Comparison of ENCODE assay signal across 7 cellular contexts in the genomic region with DNA sequence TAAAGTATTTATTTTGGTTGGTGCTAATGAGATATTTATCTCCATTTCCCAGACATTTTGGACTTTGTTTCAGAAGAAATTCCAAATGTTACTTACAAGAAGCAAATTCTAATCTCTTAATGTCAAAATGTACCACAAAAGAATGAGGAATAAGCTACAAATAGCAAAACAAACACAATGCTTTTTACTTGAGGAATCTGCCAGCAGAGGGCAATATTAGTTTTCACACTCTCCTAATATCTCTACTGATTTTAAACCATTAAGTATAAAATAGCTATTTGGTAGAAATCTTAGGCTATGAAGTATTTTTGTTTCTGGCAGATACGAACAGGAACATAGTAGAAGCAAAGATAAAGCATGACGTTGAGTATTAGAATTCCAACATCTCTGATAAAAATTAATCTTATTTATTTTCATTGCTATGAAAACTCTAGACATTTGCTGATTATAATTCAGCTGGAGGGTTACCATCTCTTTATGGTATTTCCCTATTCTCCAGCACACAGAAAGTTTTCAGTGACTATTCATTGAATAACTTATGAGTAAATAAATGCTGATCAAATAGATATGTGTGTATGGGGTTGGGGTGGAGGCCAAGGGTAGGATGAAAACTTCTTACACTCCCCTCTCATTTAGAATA. TPM values are rescaled to one million over a fixed set of nuclear protein-coding genes. Genes with fewer than 3 reads are reported as not detected.
DNase-seq lines count a peak whose midpoint lies in the region; TF ChIP-seq lines count a peak whose summit lies in the region.

No MANE protein-coding gene starts in this region.

- no peaks in the 10 kb centered on the region for H3K4me1 Mint-ChIP-seq in activated naive CD4-positive, alpha-beta T cell treated with anti-CD3 and anti-CD28 coated beads, Interleukin-2, amount 10 ng/mL, durations not matched to agents 7 days and 5 days

- TF ChIP-seq POLR2A in esophagus squamous epithelium (IDR thresholded peaks at IDR 0.05): no peak
- TF ChIP-seq POLR2A in prostate gland (IDR thresholded peaks at IDR 0.05): no peak

- peaks cover 10% of the 10 kb centered on the region for H3K27me3 Mint-ChIP-seq in activated naive CD4-positive, alpha-beta T cell treated with anti-CD3 and anti-CD28 coated beads, Interleukin-2, amount 10 ng/mL, durations not matched to agents 7 days and 5 days

- no peaks in the 10 kb centered on the region for H3K9me3 Mint-ChIP-seq in activated naive CD4-positive, alpha-beta T cell treated with anti-CD3 and anti-CD28 coated beads, Interleukin-2, amount 10 ng/mL, durations not matched to agents 7 days and 5 days

- no peaks in the 10 kb centered on the region for H3K36me3 Mint-ChIP-seq in activated naive CD4-positive, alpha-beta T cell treated with anti-CD3 and anti-CD28 coated beads, Interleukin-2, amount 10 ng/mL, durations not matched to agents 7 days and 5 days

- TF ChIP-seq CTCF in GM20000 (IDR thresholded peaks at IDR 0.05; ENCODE audit: extremely low read depth, missing control alignments) (peak; percentile 39), esophagus squamous epithelium (IDR thresholded peaks at IDR 0.05) (peak in 5 of 6 experiments; percentile 34 to 64 (median 51)), prostate gland (IDR thresholded peaks at IDR 0.05) (peak; percentile 23 to 62 (median 40))

- POLR2A ChIA-PET in HEK293T (lab: Yijun Ruan, JAX): no interaction called here

- H3K9me3 ChIP-seq in NT2/D1 (ENCODE audit: insufficient read depth, low read length) (no peaks in the 10 kb centered on the region), esophagus squamous epithelium (no peaks in the 10 kb centered on the region), prostate gland (no peaks in the 10 kb centered on the region)

- WGBS in esophagus squamous epithelium, 2 donors: 10 to 14% methylated on average over 2 of the region's 2 CpGs
- WGBS in prostate gland: 19% methylated on average over 2 of the region's 2 CpGs

- no peak overlapping the region for H3K9ac ChIP-seq in NT2/D1 (ENCODE audit: insufficient read length, low read depth)

- CTCF ChIA-PET in activated naive CD4-positive, alpha-beta T cell treated with anti-CD3 and anti-CD28 coated beads, Interleukin-2, amount 10 ng/mL, durations not matched to agents 7 days and 5 days (lab: Charles Lee): interaction anchor here (0.6 to 1.6 kb wide), 8 partner anchors 13 to 1981 kb away, joined by 3 to 4 read pairs (median 3); no protein-coding TSS in a partner anchor
- CTCF ChIA-PET in HEK293T (lab: Yijun Ruan, JAX): interaction anchor here (0.5 to 1.3 kb wide), 6 partner anchors 12 to 650 kb away, joined by 3 to 6 read pairs (median 4); a partner anchor contains a TSS

- DNase-seq in GM20000 (ENCODE audit: low spot score) (no peak), NT2/D1 (ENCODE audit: low read depth, low spot score) (peak; percentile 30), esophagus squamous epithelium (lab: John Stamatoyannopoulos, UW) (no peak), prostate gland (ENCODE audit: low spot score) (no peak), SK-N-DZ (ENCODE audit: low spot score) (no peak), HEK293T (ENCODE audit: extremely low spot score) (no peak)
- DNase-seq in activated naive CD4-positive, alpha-beta T cell treated with anti-CD3 and anti-CD28 coated beads, Interleukin-2, amount 10 ng/mL, durations not matched to agents 7 days and 5 days: no peak

- H3K27ac Mint-ChIP-seq in activated naive CD4-positive, alpha-beta T cell treated with anti-CD3 and anti-CD28 coated beads, Interleukin-2, amount 10 ng/mL, durations not matched to agents 7 days and 5 days: no peak overlapping the region

- intact Hi-C loops in esophagus squamous epithelium (cut with DNase I) (loop anchor here (10.0 kb wide), 2 partner anchors 134 to 494 kb away; no protein-coding TSS in a partner anchor), prostate gland (cut with DNase I) (loop anchor here (2.0 kb wide), 1 partner anchor 492 kb away; no protein-coding TSS in a partner anchor)

- H3K4me3 ChIP-seq in NT2/D1 (ENCODE audit: insufficient read length, low read depth): no peak overlapping the region
- H3K4me3 ChIP-seq in esophagus squamous epithelium: no peak overlapping the region
- no peak overlapping the region for H3K4me3 ChIP-seq in prostate gland

- H3K27me3 ChIP-seq in NT2/D1 (ENCODE audit: insufficient read depth, insufficient read length): no peaks in the 10 kb centered on the region
- no peaks in the 10 kb centered on the region for H3K27me3 ChIP-seq in esophagus squamous epithelium
- H3K27me3 ChIP-seq in prostate gland (replicated peaks; ENCODE audit: insufficient read depth): no peaks in the 10 kb centered on the region

- H3K4me1 ChIP-seq in NT2/D1 (ENCODE audit: insufficient read depth, insufficient read length) (no peaks in the 10 kb centered on the region), esophagus squamous epithelium (peaks cover 0 to 24% (median 4%) of the 10 kb centered on the region in 3 donors), prostate gland (replicated peaks) (no peaks in the 10 kb centered on the region)

- H3K36me3 ChIP-seq in NT2/D1 (ENCODE audit: insufficient read depth, insufficient read length, low read length): no peaks in the 10 kb centered on the region
- H3K36me3 ChIP-seq in esophagus squamous epithelium: no peaks in the 10 kb centered on the region
- no peaks in the 10 kb centered on the region for H3K36me3 ChIP-seq in prostate gland

- no peak overlapping the region for H3K4me3 Mint-ChIP-seq in activated naive CD4-positive, alpha-beta T cell treated with anti-CD3 and anti-CD28 coated beads, Interleukin-2, amount 10 ng/mL, durations not matched to agents 7 days and 5 days

- H3K27ac ChIP-seq in esophagus squamous epithelium (no peak overlapping the region), prostate gland (no peak overlapping the region)

TF ChIP-seq in HEK293T, 16 proteins besides CTCF, POLR2A, EP300 and RAD21:
- TF ChIP-seq ZNF384 (IDR thresholded peaks at IDR 0.05) (no peak), L3MBTL2 (conservative IDR thresholded peaks at IDR 0.05) (no peak), TARDBP (IDR thresholded peaks at IDR 0.05) (no peak), SUZ12 (IDR thresholded peaks at IDR 0.05) (no peak), LEF1 (IDR thresholded peaks at IDR 0.05; ENCODE audit: borderline replicate concordance) (no peak), FOXM1 (IDR thresholded peaks at IDR 0.05; ENCODE audit: borderline replicate concordance) (no peak), CTBP1 (IDR thresholded peaks at IDR 0.05; ENCODE audit: borderline replicate concordance) (no peak), ELF4 (IDR thresholded peaks at IDR 0.05) (no peak), BHLHE40 (IDR thresholded peaks at IDR 0.05; ENCODE audit: borderline replicate concordance) (no peak), ARNT (IDR thresholded peaks at IDR 0.05) (no peak), NFRKB (IDR thresholded peaks at IDR 0.05) (no peak), FOXK2 (IDR thresholded peaks at IDR 0.05) (no peak), SP1 (IDR thresholded peaks at IDR 0.05) (no peak), FOXA1 (IDR thresholded peaks at IDR 0.05) (no peak), HDGF (IDR thresholded peaks at IDR 0.05; ENCODE audit: borderline replicate concordance) (no peak)
- TF ChIP-seq, protein P1, sequence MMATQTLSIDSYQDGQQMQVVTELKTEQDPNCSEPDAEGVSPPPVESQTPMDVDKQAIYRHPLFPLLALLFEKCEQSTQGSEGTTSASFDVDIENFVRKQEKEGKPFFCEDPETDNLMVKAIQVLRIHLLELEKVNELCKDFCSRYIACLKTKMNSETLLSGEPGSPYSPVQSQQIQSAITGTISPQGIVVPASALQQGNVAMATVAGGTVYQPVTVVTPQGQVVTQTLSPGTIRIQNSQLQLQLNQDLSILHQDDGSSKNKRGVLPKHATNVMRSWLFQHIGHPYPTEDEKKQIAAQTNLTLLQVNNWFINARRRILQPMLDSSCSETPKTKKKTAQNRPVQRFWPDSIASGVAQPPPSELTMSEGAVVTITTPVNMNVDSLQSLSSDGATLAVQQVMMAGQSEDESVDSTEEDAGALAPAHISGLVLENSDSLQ (IDR thresholded peaks at IDR 0.05): no peak

RNA-seq across cellular contexts. Expression of a gene that starts 13.4 kb away (rescaled TPM):
- total RNA-seq in esophagus squamous epithelium (1 to 10 TPM in 3 of 4 donors, under 1 TPM in 1; 0.49 to 6.7 (median 3.3) TPM), prostate gland (1 to 10 TPM; 3.5 to 9.9 TPM)
- 0.01 TPM in 1 of 2 replicates, not detected in the other for polyA plus RNA-seq in SK-N-DZ (2014; cell fraction: cytosol; rRNA removed)
- polyA plus RNA-seq in SK-N-DZ (2014; cell fraction: nucleus; rRNA removed): not detected in 2 replicates
